ENCODE assay signal across 16 cellular contexts in genomic region chr3:148203263-148204010, GRCh38.
DNase-seq lines count a peak whose midpoint lies in the region; ATAC-seq and TF ChIP-seq lines count a peak whose summit lies in the region.
"Had no signal": no experiment of that assay in that cellular context is flagged by ENCODE, and none has a peak within 500 bp of the region (broad histone marks: within the 10 kb centered on the region; RNA-seq: fewer than 3 reads in every experiment).

No MANE protein-coding gene starts in this region.

- no peak overlapping the region for H3K56ac ChIP-seq in IMR-90 (ENCODE audit: extremely low read depth, insufficient read depth, low read length)

- H3K23ac ChIP-seq in IMR-90 (ENCODE audit: low read depth, low read length) (no peak overlapping the region), mesenchymal stem cell (ENCODE audit: low read length in 2 of 2) (peak overlapping the region in 1 of 2 experiments; percentile 72)

- peaks cover 33% of the 10 kb centered on the region for H3K4me1 Mint-ChIP-seq in mesothelial cell of epicardium
- H3K4me1 Mint-ChIP-seq: activated naive CD8-positive, alpha-beta T cell treated with anti-CD3 and anti-CD28 coated beads, Interleukin-2, amount 10 ng/mL, durations not matched to agents 7 days and 5 days; stimulated activated naive CD8-positive, alpha-beta T cell treated with anti-CD3 and anti-CD28 coated beads, Interleukin-15, amount 100 ng/mL, for 72 hours had no signal

- no peak overlapping the region for H2AK9ac ChIP-seq in IMR-90 (replicated peaks; ENCODE audit: low read depth, low read length, poor library complexity)

- no peak overlapping the region for H4K8ac ChIP-seq in IMR-90 (ENCODE audit: low read depth in 2 of 2, low read length in 2 of 2)
- no peak overlapping the region for H4K8ac ChIP-seq in mesenchymal stem cell (ENCODE audit: low read length)

- intact Hi-C loops in IMR-90 (cut with micrococcal nuclease): no loop called here

- peak; percentile 46 for ATAC-seq in IMR-90 (ENCODE audit: low read depth)
- ATAC-seq in HG03378 (IDR thresholded peaks at IDR 0.05; ENCODE audit: unreplicated experiment): no peak
- ATAC-seq: stimulated activated naive CD8-positive, alpha-beta T cell treated with anti-CD3 and anti-CD28 coated beads, Interleukin-15, amount 100 ng/mL, for 72 hours had no signal

- H3K14ac ChIP-seq in IMR-90 (replicated peaks; ENCODE audit: low read depth, low read length) (no peak overlapping the region), mesenchymal stem cell (ENCODE audit: low read length in 2 of 2) (no peak overlapping the region)

- whole genome bisulfite sequencing in IMR-90 (ENCODE audit: extremely low coverage in 2 of 2, insufficient read length in 1 of 2), 2 experiments: no CpG with 5 or more reads among the region's 7 CpGs
- 71% methylated on average over 3 of the region's 7 CpGs for WGBS in mesenchymal stem cell

- H3K79me1 ChIP-seq in IMR-90 (ENCODE audit: low read depth in 1 of 2, low read length in 2 of 2) (no peaks in the 10 kb centered on the region), mesenchymal stem cell (replicated peaks; ENCODE audit: low read length, poor library complexity, severe bottlenecking) (no peaks in the 10 kb centered on the region)

- no peak overlapping the region for H2AK5ac ChIP-seq in IMR-90 (ENCODE audit: low read depth, low read length)
- no peak overlapping the region for H2AK5ac ChIP-seq in mesenchymal stem cell (ENCODE audit: low read length, severe bottlenecking)

- no peaks in the 10 kb centered on the region for H3K36me3 Mint-ChIP-seq in mesothelial cell of epicardium
- H3K36me3 Mint-ChIP-seq: activated naive CD8-positive, alpha-beta T cell treated with anti-CD3 and anti-CD28 coated beads, Interleukin-2, amount 10 ng/mL, durations not matched to agents 7 days and 5 days had no signal

- H4K20me1 ChIP-seq in IMR-90 (ENCODE audit: insufficient read depth, low read length): no peaks in the 10 kb centered on the region

- peak overlapping the region; percentile 10; the same call in 1 of the 2 replicates for H3K4me3 ChIP-seq in AG04450 (ENCODE audit: low read depth, low read length)
- H3K4me3 ChIP-seq in IMR-90 (ENCODE audit: insufficient read depth, low read depth, low read length): no peak overlapping the region
- H3K4me3 ChIP-seq in choroid plexus epithelial cell (ENCODE audit: low read depth, low read length): no peak overlapping the region
- no peak overlapping the region for H3K4me3 ChIP-seq in mesenchymal stem cell (ENCODE audit: insufficient read depth in 1 of 2, low read depth in 1 of 2, low read length in 2 of 2)
- no peak overlapping the region for H3K4me3 ChIP-seq in right atrium auricular region
- H3K4me3 ChIP-seq: vagina had no signal

- H3K27ac ChIP-seq in AG04450 (ENCODE audit: low read depth, low read length): no peak overlapping the region
- H3K27ac ChIP-seq in IMR-90 (ENCODE audit: insufficient read depth, low read length): no peak overlapping the region
- H3K27ac ChIP-seq in mesenchymal stem cell (ENCODE audit: low read length, poor library complexity, severe bottlenecking): peak overlapping the region; percentile 3
- no peak overlapping the region for H3K27ac ChIP-seq in right atrium auricular region
- H3K27ac ChIP-seq: vagina had no signal

- H2BK120ac ChIP-seq in IMR-90 (ENCODE audit: low read depth, low read length): no peak overlapping the region
- no peak overlapping the region for H2BK120ac ChIP-seq in mesenchymal stem cell (ENCODE audit: low read depth, low read length)

- H3K27ac Mint-ChIP-seq in mesothelial cell of epicardium: no peak overlapping the region
- H3K27ac Mint-ChIP-seq: activated naive CD8-positive, alpha-beta T cell treated with anti-CD3 and anti-CD28 coated beads, Interleukin-2, amount 10 ng/mL, durations not matched to agents 7 days and 5 days; progenitor cell of endocrine pancreas; stimulated activated naive CD8-positive, alpha-beta T cell treated with anti-CD3 and anti-CD28 coated beads, Interleukin-15, amount 100 ng/mL, for 72 hours had no signal

- H3K9me3 Mint-ChIP-seq in mesothelial cell of epicardium: peaks cover 3% of the 10 kb centered on the region

- H2BK20ac ChIP-seq in IMR-90 (ENCODE audit: low read depth, low read length): no peak overlapping the region

- H3K36me3 ChIP-seq in IMR-90 (ENCODE audit: control insufficient read depth, insufficient read depth, low read length) (no peaks in the 10 kb centered on the region), mesenchymal stem cell (ENCODE audit: control insufficient read depth in 1 of 2, insufficient read depth in 2 of 2, low read depth in 1 of 2, low read length in 2 of 2) (no peaks in the 10 kb centered on the region), right atrium auricular region (no peaks in the 10 kb centered on the region)
- H3K36me3 ChIP-seq: vagina had no signal

- H3K9ac ChIP-seq in IMR-90 (ENCODE audit: low read depth, low read length) (no peak overlapping the region), mesenchymal stem cell (ENCODE audit: low read length) (no peak overlapping the region)

- POLR2A ChIA-PET in AG04450 (lab: Yijun Ruan, JAX): interaction anchor here (0.7 kb wide), 1 partner anchor 1003 kb away, joined by 3 read pairs; no protein-coding TSS in a partner anchor
- POLR2A ChIA-PET in IMR-90 (lab: Charles Lee; ENCODE audit: unreplicated experiment): no interaction called here

- H2AFZ ChIP-seq in IMR-90 (replicated peaks; ENCODE audit: low read length, poor library complexity) (no peak overlapping the region), mesenchymal stem cell (ENCODE audit: low read depth, low read length) (peak overlapping the region; percentile 14)

- H2BK5ac ChIP-seq in IMR-90 (ENCODE audit: low read depth, low read length, poor library complexity, severe bottlenecking): no peak overlapping the region
- H2BK5ac ChIP-seq in mesenchymal stem cell (ENCODE audit: low read depth, low read length, poor library complexity, severe bottlenecking): no peak overlapping the region

- TF ChIP-seq CTCF in AG04450 (IDR thresholded peaks at IDR 0.05; ENCODE audit: low read depth, low read length) (no peak), IMR-90 (conservative IDR thresholded peaks at IDR 0.05; ENCODE audit: low read depth, low read length) (no peak), choroid plexus epithelial cell (conservative IDR thresholded peaks at IDR 0.05; ENCODE audit: low read depth, low read length) (no peak), mesothelial cell of epicardium (IDR thresholded peaks at IDR 0.05; ENCODE audit: unreplicated experiment) (no peak), right atrium auricular region (IDR thresholded peaks at IDR 0.05) (no peak)

- H2BK15ac ChIP-seq in IMR-90 (ENCODE audit: low read depth, low read length) (no peak overlapping the region), mesenchymal stem cell (ENCODE audit: low read depth, poor library complexity, severe bottlenecking) (no peak overlapping the region)

- DNase-seq in AG04450 (ENCODE audit: low read depth, low spot score) (no peak), IMR-90 (peak; percentile 5), choroid plexus epithelial cell (ENCODE audit: low read depth) (peak; percentile 71), mesenchymal stem cell (no peak), COR-L47 (lab: John Stamatoyannopoulos, UW) (no peak), mesothelial cell of epicardium (ENCODE audit: low spot score in 2 of 2, unreplicated experiment in 2 of 2) (no peak), right atrium auricular region (ENCODE audit: low spot score) (no peak)
- DNase-seq: activated CD4-positive, alpha-beta T cell treated with anti-CD3 and anti-CD28 coated beads, Interleukin-2, amount 50 U/mL, for 48 hours; activated naive CD8-positive, alpha-beta T cell treated with anti-CD3 and anti-CD28 coated beads, Interleukin-2, amount 10 ng/mL, durations not matched to agents 7 days and 5 days; activated T-cell treated with anti-CD3 and anti-CD28 coated beads, Interleukin-2, amount 50 U/mL, for 48 hours; KG1; NCI-H1105 treated with DMSO at 0.1 percent for 48 hours; stimulated activated naive CD8-positive, alpha-beta T cell treated with anti-CD3 and anti-CD28 coated beads, Interleukin-15, amount 100 ng/mL, for 72 hours had no signal

- no TSS peak for BruUV-seq in IMR-90 (replicated peaks; lab: Mats Ljungman, UMichigan)

- no peak for TF ChIP-seq POLR2A in IMR-90 (IDR thresholded peaks at IDR 0.05; ENCODE audit: low read depth, low read length)

- H3K9me1 ChIP-seq in IMR-90 (ENCODE audit: insufficient read depth, low read length): no peaks in the 10 kb centered on the region

- CTCF ChIA-PET in AG04450 (lab: Charles Lee): interaction anchor here (1.0 to 1.1 kb wide), 2 partner anchors 13 to 19 kb away, joined by 4 to 5 read pairs; no protein-coding TSS in a partner anchor
- CTCF ChIA-PET in IMR-90 (lab: Yijun Ruan, JAX): interaction anchor here (0.7 kb wide), 3 partner anchors 15 to 303 kb away, joined by 3 to 7 read pairs (median 4); no protein-coding TSS in a partner anchor

- H3K4me3 Mint-ChIP-seq in mesothelial cell of epicardium: no peak overlapping the region
- H3K4me3 Mint-ChIP-seq: activated naive CD8-positive, alpha-beta T cell treated with anti-CD3 and anti-CD28 coated beads, Interleukin-2, amount 10 ng/mL, durations not matched to agents 7 days and 5 days; stimulated activated naive CD8-positive, alpha-beta T cell treated with anti-CD3 and anti-CD28 coated beads, Interleukin-15, amount 100 ng/mL, for 72 hours had no signal

- no peak overlapping the region for H2BK12ac ChIP-seq in mesenchymal stem cell (ENCODE audit: low read length in 2 of 2)

- dilution Hi-C loops in IMR-90 (cut with HindIII; ENCODE audit: low sequenced_read_pairs, unreplicated experiment): no loop called here

- H3K4ac ChIP-seq in IMR-90 (ENCODE audit: low read depth, low read length) (no peak overlapping the region), mesenchymal stem cell (ENCODE audit: low read depth in 1 of 2, low read length in 2 of 2) (no peak overlapping the region)

- H3K27me3 ChIP-seq in AG04450 (ENCODE audit: control insufficient read depth, insufficient read depth, low read length): no peaks in the 10 kb centered on the region
- H3K27me3 ChIP-seq in IMR-90 (ENCODE audit: control insufficient read depth, insufficient read depth, low read length): no peaks in the 10 kb centered on the region
- H3K27me3 ChIP-seq in mesenchymal stem cell (ENCODE audit: control insufficient read depth in 1 of 2, insufficient read depth in 1 of 2, low read length in 2 of 2): no peaks in the 10 kb centered on the region
- no peaks in the 10 kb centered on the region for H3K27me3 ChIP-seq in right atrium auricular region
- H3K27me3 ChIP-seq: vagina had no signal

- H4K5ac ChIP-seq in IMR-90 (ENCODE audit: low read depth, low read length): no peak overlapping the region

- H4K91ac ChIP-seq in IMR-90 (ENCODE audit: insufficient read depth, low read depth, low read length) (no peak overlapping the region), mesenchymal stem cell (ENCODE audit: low read length) (no peak overlapping the region)

- no peaks in the 10 kb centered on the region for H3K4me1 ChIP-seq in IMR-90 (ENCODE audit: control insufficient read depth, insufficient read depth, low read length)
- H3K4me1 ChIP-seq in mesenchymal stem cell (ENCODE audit: control insufficient read depth, insufficient read depth, low read depth, low read length): peaks cover 1% of the 10 kb centered on the region
- no peaks in the 10 kb centered on the region for H3K4me1 ChIP-seq in right atrium auricular region
- H3K4me1 ChIP-seq: vagina had no signal

- H3K4me2 ChIP-seq in IMR-90 (ENCODE audit: low read depth, low read length) (peak overlapping the region; percentile 2; the same call in 1 of the 2 replicates), mesenchymal stem cell (ENCODE audit: low read length, poor library complexity, severe bottlenecking) (peak overlapping the region; percentile 49)

- no peak for TF ChIP-seq RAD21 in IMR-90 (IDR thresholded peaks at IDR 0.05; ENCODE audit: low read length)

- in situ Hi-C loops in IMR-90 (cut with MboI; ENCODE audit: low sequenced_read_pairs): no loop called here

- no peaks in the 10 kb centered on the region for H3K9me3 ChIP-seq in AG04450 (ENCODE audit: control insufficient read depth, insufficient read depth, low read length)
- no peaks in the 10 kb centered on the region for H3K9me3 ChIP-seq in IMR-90 (ENCODE audit: control insufficient read depth, insufficient read depth, low read length)
- H3K9me3 ChIP-seq in mesenchymal stem cell (ENCODE audit: control insufficient read depth, low read length): no peaks in the 10 kb centered on the region
- H3K9me3 ChIP-seq in right atrium auricular region: no peaks in the 10 kb centered on the region
- H3K9me3 ChIP-seq: vagina had no signal

- peaks cover 2% of the 10 kb centered on the region for H3K27me3 Mint-ChIP-seq in mesothelial cell of epicardium (ENCODE audit: low read depth)
- H3K27me3 Mint-ChIP-seq: activated naive CD8-positive, alpha-beta T cell treated with anti-CD3 and anti-CD28 coated beads, Interleukin-2, amount 10 ng/mL, durations not matched to agents 7 days and 5 days; progenitor cell of endocrine pancreas; stimulated activated naive CD8-positive, alpha-beta T cell treated with anti-CD3 and anti-CD28 coated beads, Interleukin-15, amount 100 ng/mL, for 72 hours had no signal

- H3K18ac ChIP-seq in IMR-90 (ENCODE audit: low read depth, low read length) (no peak overlapping the region), mesenchymal stem cell (ENCODE audit: low read depth in 1 of 2, low read length in 2 of 2) (no peak overlapping the region)

Comparison
In these comparisons a context has a peak if more than half of its experiments do, and no peak if none do; other contexts are left out.
1. DNase-seq: peak in IMR-90 (single experiment) and choroid plexus epithelial cell (single experiment); none in AG04450 (single experiment), mesenchymal stem cell (single experiment), COR-L47 (single experiment), mesothelial cell of epicardium (0 of 2) and right atrium auricular region (single experiment).